10 cellular contexts compared by ENCODE assay signal in the genomic region with DNA sequence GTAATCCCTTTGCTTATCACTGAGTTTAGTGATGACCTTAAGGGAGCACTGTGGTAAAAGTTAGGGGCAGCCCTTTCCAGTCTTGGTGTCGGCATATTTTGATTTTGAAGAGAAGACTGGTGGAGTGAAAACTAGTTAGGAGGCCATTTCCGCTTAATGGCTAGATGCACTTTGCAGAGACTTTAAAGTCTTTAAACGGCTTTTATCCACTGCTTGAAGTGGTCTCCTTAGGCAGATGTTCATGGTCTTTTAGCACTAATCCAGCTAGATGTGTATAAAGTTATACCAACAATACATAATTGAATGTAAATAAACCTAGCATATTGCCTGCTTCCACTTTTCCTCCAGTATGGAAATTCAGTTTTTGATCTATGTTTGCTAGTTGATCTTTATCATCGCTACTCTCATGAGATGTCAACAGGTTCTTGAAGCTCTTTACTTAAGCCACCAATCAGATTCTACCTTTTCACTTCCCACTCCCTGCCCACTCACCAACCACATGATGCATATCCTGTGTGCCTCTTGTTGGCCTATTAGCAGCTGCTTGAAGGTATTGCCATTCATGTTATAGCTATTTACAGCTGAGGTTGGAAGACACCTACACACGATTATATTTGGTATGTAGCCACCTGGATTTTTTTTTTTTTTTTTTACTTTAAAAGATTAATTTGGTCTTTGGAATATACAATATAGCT.
DNase-seq lines count a peak whose midpoint lies in the region; ATAC-seq and TF ChIP-seq lines count a peak whose summit lies in the region.
"Had no signal": no experiment of that assay in that cellular context is flagged by ENCODE, and none has a peak within 500 bp of the region (broad histone marks: within the 10 kb centered on the region; RNA-seq: fewer than 3 reads in every experiment).

No MANE protein-coding gene starts in this region.

- H3K36me3 ChIP-seq in SJSA1: peaks cover 52% of the 10 kb centered on the region
- no peaks in the 10 kb centered on the region for H3K36me3 ChIP-seq in suprapubic skin
- no peaks in the 10 kb centered on the region for H3K36me3 ChIP-seq in thyroid gland

- TF ChIP-seq POLR2A in suprapubic skin (IDR thresholded peaks at IDR 0.05) (no peak), thyroid gland (IDR thresholded peaks at IDR 0.05) (no peak)

- no peak overlapping the region for H3K4me3 ChIP-seq in SJSA1
- no peak overlapping the region for H3K4me3 ChIP-seq in suprapubic skin
- no peak overlapping the region for H3K4me3 ChIP-seq in thyroid gland (replicated peaks in 1 of 3)

- H3K27me3 Mint-ChIP-seq in activated CD4-positive, alpha-beta T cell treated with anti-CD3 and anti-CD28 coated beads for 36 hours: no peaks in the 10 kb centered on the region
- no peaks in the 10 kb centered on the region for H3K27me3 Mint-ChIP-seq in effector memory CD8-positive, alpha-beta T cell

- H3K27ac ChIP-seq in SJSA1 (0 out of 2 replicates have a peak overlapping the region, but pooled peaks have one; percentile 93), suprapubic skin (no peak overlapping the region), thyroid gland (peak overlapping the region in 1 of 3 donors; percentile 33)

- H3K36me3 Mint-ChIP-seq in activated CD4-positive, alpha-beta T cell treated with anti-CD3 and anti-CD28 coated beads for 36 hours (ENCODE audit: low read depth): peaks cover 14% of the 10 kb centered on the region
- H3K36me3 Mint-ChIP-seq in effector memory CD8-positive, alpha-beta T cell (ENCODE audit: insufficient read depth): peaks cover 6% of the 10 kb centered on the region

- peak; percentile 49 for DNase-seq in activated CD4-positive, alpha-beta T cell treated with anti-CD3 and anti-CD28 coated beads for 36 hours
- no peak for DNase-seq in activated CD4-positive, alpha-beta T cell treated with anti-CD3 and anti-CD28 coated beads for 1 hour
- DNase-seq in SJSA1 (ENCODE audit: low read depth in 1 of 2, low spot score in 2 of 2): no peak
- DNase-seq in effector memory CD8-positive, alpha-beta T cell: no peak
- peak; percentile 9 for DNase-seq in stimulated activated CD8-positive, alpha-beta memory T cell treated with anti-CD3 and anti-CD28 coated beads, Interleukin-7, amount 100 ng/mL, for 24 hours (ENCODE audit: low read depth)
- no peak for DNase-seq in suprapubic skin (ENCODE audit: low spot score in 2 of 2)
- no peak for DNase-seq in thyroid gland
- DNase-seq in AML-193 (lab: John Stamatoyannopoulos, UW): no peak
- DNase-seq: SHP77 had no signal

- TF ChIP-seq CTCF in suprapubic skin (IDR thresholded peaks at IDR 0.05) (no peak), thyroid gland (IDR thresholded peaks at IDR 0.05) (no peak)

- WGBS in suprapubic skin: 78% methylated on average over 5 of the region's 5 CpGs
- WGBS in thyroid gland, 2 donors: 61 to 63% methylated on average over 5 of the region's 5 CpGs

- peaks cover 46% of the 10 kb centered on the region for H3K4me1 ChIP-seq in SJSA1 (replicated peaks)
- no peaks in the 10 kb centered on the region for H3K4me1 ChIP-seq in suprapubic skin
- H3K4me1 ChIP-seq in thyroid gland: peaks cover 6 to 17% of the 10 kb centered on the region in 2 donors

- no peak overlapping the region for H3K4me3 Mint-ChIP-seq in activated CD4-positive, alpha-beta T cell treated with anti-CD3 and anti-CD28 coated beads for 36 hours
- H3K4me3 Mint-ChIP-seq in effector memory CD8-positive, alpha-beta T cell: no peak overlapping the region
- H3K4me3 Mint-ChIP-seq: neural crest cell had no signal

- H3K27ac Mint-ChIP-seq in activated CD4-positive, alpha-beta T cell treated with anti-CD3 and anti-CD28 coated beads for 36 hours: no peak overlapping the region
- peak overlapping the region in 1 of 2 donors; percentile 1 for H3K27ac Mint-ChIP-seq in effector memory CD8-positive, alpha-beta T cell

- CTCF ChIA-PET in activated CD4-positive, alpha-beta T cell treated with anti-CD3 and anti-CD28 coated beads for 36 hours (lab: Charles Lee): interaction anchor here (0.7 to 1.1 kb wide), 4 partner anchors 9 to 417 kb away, joined by 3 to 4 read pairs (median 3); no protein-coding TSS in a partner anchor

- TF ChIP-seq EP300 in suprapubic skin (IDR thresholded peaks at IDR 0.05): no peak

- H3K9me3 Mint-ChIP-seq in activated CD4-positive, alpha-beta T cell treated with anti-CD3 and anti-CD28 coated beads for 36 hours (ENCODE audit: low read depth): no peaks in the 10 kb centered on the region
- H3K9me3 Mint-ChIP-seq in effector memory CD8-positive, alpha-beta T cell: no peaks in the 10 kb centered on the region
- H3K9me3 Mint-ChIP-seq: neural crest cell had no signal

- peak; percentile 61 for ATAC-seq in activated CD4-positive, alpha-beta T cell treated with anti-CD3 and anti-CD28 coated beads for 36 hours
- peak; percentile 74 for ATAC-seq in effector memory CD8-positive, alpha-beta T cell (replicated peaks)

- peaks cover 20% of the 10 kb centered on the region for H3K4me1 Mint-ChIP-seq in activated CD4-positive, alpha-beta T cell treated with anti-CD3 and anti-CD28 coated beads for 36 hours
- H3K4me1 Mint-ChIP-seq in effector memory CD8-positive, alpha-beta T cell (ENCODE audit: low read depth in 2 of 2): peaks cover 4 to 8% of the 10 kb centered on the region in 2 donors
- H3K4me1 Mint-ChIP-seq: neural crest cell had no signal

- intact Hi-C loops in activated CD4-positive, alpha-beta T cell treated with anti-CD3 and anti-CD28 coated beads for 36 hours (cut with DNase I, micrococcal nuclease): no loop called here
- intact Hi-C loops in thyroid gland (cut with DNase I): no loop called here

- POLR2A ChIA-PET in activated CD4-positive, alpha-beta T cell treated with anti-CD3 and anti-CD28 coated beads for 36 hours (lab: Charles Lee): no interaction called here

- H3K27me3 ChIP-seq in SJSA1 (replicated peaks) (no peaks in the 10 kb centered on the region), suprapubic skin (no peaks in the 10 kb centered on the region), thyroid gland (no peaks in the 10 kb centered on the region)

- H3K9me3 ChIP-seq in SJSA1 (replicated peaks) (no peaks in the 10 kb centered on the region), suprapubic skin (no peaks in the 10 kb centered on the region), thyroid gland (no peaks in the 10 kb centered on the region)

Comparison
In these comparisons a context has a peak if more than half of its experiments do, and no peak if none do; other contexts are left out.
1. DNase-seq: peak in activated CD4-positive, alpha-beta T cell treated with anti-CD3 and anti-CD28 coated beads for 36 hours (single experiment) and stimulated activated CD8-positive, alpha-beta memory T cell treated with anti-CD3 and anti-CD28 coated beads, Interleukin-7, amount 100 ng/mL, for 24 hours (single experiment); none in activated CD4-positive, alpha-beta T cell treated with anti-CD3 and anti-CD28 coated beads for 1 hour (single experiment), SJSA1 (0 of 2), effector memory CD8-positive, alpha-beta T cell (0 of 3), suprapubic skin (0 of 2), thyroid gland (0 of 2) and AML-193 (0 of 2).